In the genomic region with DNA sequence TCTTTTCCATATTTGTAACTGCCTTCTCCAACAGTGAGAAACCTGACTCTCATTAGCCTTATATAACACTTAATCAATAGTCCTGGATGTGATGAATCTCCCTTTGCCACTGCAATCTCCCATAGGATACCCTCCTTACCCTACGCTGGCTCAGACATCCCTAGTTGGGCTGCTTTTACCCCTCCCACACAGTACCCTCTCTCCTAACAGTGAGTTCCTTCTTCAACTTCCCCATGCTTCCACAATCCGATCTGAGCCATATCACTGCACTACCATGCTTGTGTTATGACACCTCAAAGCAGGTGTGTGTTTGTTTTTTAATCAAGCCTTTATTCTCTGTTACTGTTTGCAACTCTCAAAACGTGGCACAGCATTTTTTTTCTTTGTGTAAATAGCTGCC, we compare ENCODE assay signal across 21 cellular contexts.
DNase-seq lines count a peak whose midpoint lies in the region; ATAC-seq and TF ChIP-seq lines count a peak whose summit lies in the region.
"Had no signal": no experiment of that assay in that cellular context is flagged by ENCODE, and none has a peak within 500 bp of the region (broad histone marks: within the 10 kb centered on the region; RNA-seq: fewer than 3 reads in every experiment).

No MANE protein-coding gene starts in this region.

- H3K27me3 ChIP-seq in HL-60 (ENCODE audit: insufficient read depth, poor library complexity, severe bottlenecking) (no peaks in the 10 kb centered on the region), neutrophil (no peaks in the 10 kb centered on the region), foreskin keratinocyte (no peaks in the 10 kb centered on the region), left lung (no peaks in the 10 kb centered on the region)
- H3K27me3 ChIP-seq: SJSA1 had no signal

- H3K9me3 ChIP-seq in neutrophil (no peaks in the 10 kb centered on the region), left lung (no peaks in the 10 kb centered on the region)
- H3K9me3 ChIP-seq: SJSA1 had no signal

- no peaks in the 10 kb centered on the region for H3K36me3 ChIP-seq in neutrophil
- H3K36me3 ChIP-seq in left lung = no peaks in the 10 kb centered on the region
- H3K36me3 ChIP-seq: SJSA1 had no signal

- H3K4me3 ChIP-seq in HL-60 (replicated peaks; ENCODE audit: insufficient read depth, low read length) (no peak overlapping the region), neutrophil (ENCODE audit: low read depth in 1 of 2, low read length in 1 of 2) (no peak overlapping the region), left lung (no peak overlapping the region)
- H3K4me3 ChIP-seq: SJSA1 had no signal

- CTCF ChIA-PET in HEK293T (lab: Yijun Ruan, JAX) = no interaction called here

- POLR2A ChIA-PET in HEK293T (lab: Yijun Ruan, JAX) = no interaction called here

- no peak for TF ChIP-seq CTCF in HL-60 (IDR thresholded peaks at IDR 0.05; ENCODE audit: insufficient read depth, low read length)
- TF ChIP-seq CTCF in neutrophil (IDR thresholded peaks at IDR 0.05) = no peak
- no peak for TF ChIP-seq CTCF in foreskin keratinocyte (conservative IDR thresholded peaks at IDR 0.05)
- no peak for TF ChIP-seq CTCF in left lung (IDR thresholded peaks at IDR 0.05)

- intact Hi-C loops in left lung (cut with DNase I) = no loop called here

- ATAC-seq in foreskin keratinocyte = no peak
- ATAC-seq in left lung = no peak

- no peak overlapping the region for H3K27ac ChIP-seq in HL-60 (replicated peaks)
- peak overlapping the region; percentile 11 for H3K27ac ChIP-seq in neutrophil
- H3K27ac ChIP-seq in foreskin keratinocyte = no peak overlapping the region
- no peak overlapping the region for H3K27ac ChIP-seq in left lung
- H3K27ac ChIP-seq: SJSA1 had no signal

- peak; percentile 25 for DNase-seq in Ammon's horn (ENCODE audit: low spot score)
- DNase-seq in HL-60 (ENCODE audit: low read depth in 1 of 2, low spot score in 1 of 2) = peak; percentile 1 to 14
- DNase-seq in SKM-1 treated with dmso at 0.1 percent for 144 hours (lab: John Stamatoyannopoulos, UW; ENCODE audit: unreplicated experiment) = peak; percentile 34
- DNase-seq in foreskin keratinocyte = no peak
- no peak for DNase-seq in HEK293T (ENCODE audit: extremely low spot score)
- no peak for DNase-seq in left lung
- DNase-seq: C1 segment of cervical spinal cord; CD8-positive, alpha-beta memory T cell; DMS 273 treated with DMSO at 0.1 percent for 48 hours; DMS79 treated with DMSO at 0.1 percent for 48 hours; GF-D8; GOT3; HCEC 1CT; NCI-H2029; NCI-H446; NCI-H524 treated with DMSO at 0.1 percent for 48 hours; NCI-H774; Right ventricle myocardium superior; RPMI8226 had no signal

- H3K4me1 ChIP-seq in neutrophil (ENCODE audit: control insufficient read depth in 1 of 2, insufficient read depth in 1 of 2, low read depth in 1 of 2, low read length in 1 of 2) (no peaks in the 10 kb centered on the region), foreskin keratinocyte (peaks cover 3% of the 10 kb centered on the region), left lung (peaks cover 0 to 10% of the 10 kb centered on the region in 2 donors)
- H3K4me1 ChIP-seq: SJSA1 had no signal

TF ChIP-seq in HEK293T, 16 proteins besides CTCF, POLR2A, EP300 and RAD21:
- TF ChIP-seq FOXA1 (IDR thresholded peaks at IDR 0.05) = no peak
- no peak for TF ChIP-seq LEF1 (IDR thresholded peaks at IDR 0.05; ENCODE audit: borderline replicate concordance)
- TF ChIP-seq TARDBP (IDR thresholded peaks at IDR 0.05) = no peak
- TF ChIP-seq L3MBTL2 (conservative IDR thresholded peaks at IDR 0.05) = no peak
- TF ChIP-seq ARNT (IDR thresholded peaks at IDR 0.05) = no peak

Comparison
In these comparisons a context has a peak if more than half of its experiments do, and no peak if none do; other contexts are left out.
1. DNase-seq: peak in Ammon's horn (single experiment), HL-60 (2 of 2) and SKM-1 treated with dmso at 0.1 percent for 144 hours (single experiment); none in foreskin keratinocyte (0 of 2), HEK293T (single experiment) and left lung (0 of 2).